In the genomic region with DNA sequence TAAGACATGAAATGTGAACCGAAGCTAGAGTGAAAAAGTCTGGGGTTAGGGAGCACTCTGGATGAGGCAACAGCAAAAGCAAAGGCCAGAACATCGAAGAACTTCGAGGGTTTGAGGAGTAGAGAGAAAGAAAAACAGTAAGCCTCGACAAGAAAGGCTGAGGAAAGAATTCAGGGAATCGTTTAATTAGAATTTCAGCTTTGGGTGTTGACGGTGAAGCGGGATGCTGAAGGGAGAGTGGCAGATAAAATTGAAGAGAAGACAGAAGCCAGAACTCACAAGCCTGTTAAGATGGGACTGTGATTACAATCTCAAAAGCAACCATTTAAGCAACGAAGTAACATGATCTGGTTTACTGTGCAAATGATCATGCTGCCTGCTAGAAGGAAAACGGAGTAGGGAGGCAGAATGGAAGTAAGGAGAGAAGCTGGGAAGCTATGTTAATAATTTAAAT, we compare ENCODE assay signal across 8 cellular contexts. TPM values are rescaled to one million over a fixed set of nuclear protein-coding genes. Genes with fewer than 3 reads are reported as not detected.
DNase-seq lines count a peak whose midpoint lies in the region; ATAC-seq and TF ChIP-seq lines count a peak whose summit lies in the region.

No MANE protein-coding gene starts in this region.

- H2AFZ ChIP-seq in KMS-11 (ENCODE audit: low read depth) = peak overlapping the region; percentile 80

- peaks cover 21% of the 10 kb centered on the region for H3K4me1 Mint-ChIP-seq in CD14-positive monocyte
- H3K4me1 Mint-ChIP-seq in naive thymus-derived CD8-positive, alpha-beta T cell = peaks cover 16 to 43% (median 29%) of the 10 kb centered on the region in 4 donors

- TF ChIP-seq CTCF in CD14-positive monocyte (IDR thresholded peaks at IDR 0.05) (no peak), KMS-11 (conservative IDR thresholded peaks at IDR 0.05; ENCODE audit: low read depth, low read length) (no peak), choroid plexus epithelial cell (conservative IDR thresholded peaks at IDR 0.05; ENCODE audit: low read depth, low read length) (no peak)

- ATAC-seq in naive thymus-derived CD8-positive, alpha-beta T cell = no peak
- ATAC-seq in GM21723 (IDR thresholded peaks at IDR 0.05; ENCODE audit: unreplicated experiment) = no peak
- no peak for ATAC-seq in HG03378 (IDR thresholded peaks at IDR 0.05; ENCODE audit: unreplicated experiment)

- peak overlapping the region; percentile 40 to 90 for H3K4me3 Mint-ChIP-seq in CD14-positive monocyte
- H3K4me3 Mint-ChIP-seq in naive thymus-derived CD8-positive, alpha-beta T cell = peak overlapping the region in 8 of 10 donors; percentile 4 to 99 (median 39)

- peaks cover 28% of the 10 kb centered on the region for H3K4me1 ChIP-seq in KMS-11 (ENCODE audit: low read depth, poor library complexity, severe bottlenecking)

- no peaks in the 10 kb centered on the region for H3K36me3 ChIP-seq in KMS-11 (ENCODE audit: insufficient read depth)

- peak overlapping the region; percentile 80 for H3K4me2 ChIP-seq in KMS-11

- H3K79me2 ChIP-seq in KMS-11 (ENCODE audit: insufficient read depth, low read depth) = peaks cover 15% of the 10 kb centered on the region; the same call in 1 of the 2 replicates

- DNase-seq in CD14-positive monocyte (ENCODE audit: low spot score) (no peak), choroid plexus epithelial cell (ENCODE audit: low read depth) (peak; percentile 79), KG1 (lab: John Stamatoyannopoulos, UW) (no peak), NCI-H2171 treated with DMSO at 0.1 percent for 48 hours (lab: John Stamatoyannopoulos, UW) (no peak)
- no peak for DNase-seq in naive thymus-derived CD8-positive, alpha-beta T cell

- POLR2A ChIA-PET in naive thymus-derived CD8-positive, alpha-beta T cell (lab: Charles Lee) = interaction anchor here (1.4 to 4.6 kb wide), 2 partner anchors 30 to 31 kb away, joined by 3 to 168 read pairs; partner anchors contain the start of gene VIM

- peak overlapping the region; percentile 77 for H3K27ac ChIP-seq in KMS-11

- peaks cover 0 to 2% (median 0%) of the 10 kb centered on the region in 7 donors for H3K9me3 Mint-ChIP-seq in CD14-positive monocyte
- no peaks in the 10 kb centered on the region for H3K9me3 Mint-ChIP-seq in naive thymus-derived CD8-positive, alpha-beta T cell

- no peaks in the 10 kb centered on the region; the same call in 1 of the 2 replicates for H4K20me1 ChIP-seq in KMS-11 (ENCODE audit: insufficient read depth)

- no peaks in the 10 kb centered on the region for H3K27me3 ChIP-seq in KMS-11 (ENCODE audit: insufficient read depth, low read depth)

- H3K36me3 Mint-ChIP-seq in CD14-positive monocyte = peaks cover 2 to 3% of the 10 kb centered on the region in 2 donors
- H3K36me3 Mint-ChIP-seq in naive thymus-derived CD8-positive, alpha-beta T cell = no peaks in the 10 kb centered on the region

- intact Hi-C loops in CD14-positive monocyte (cut with micrococcal nuclease) = loop anchor here in 1 of 2 donors (10.0 kb wide), 1 partner anchor 75 kb away; the partner anchor contains the start of gene CUBN

- peak overlapping the region in 6 of 7 donors; percentile 10 to 100 (median 52) for H3K27ac Mint-ChIP-seq in CD14-positive monocyte
- H3K27ac Mint-ChIP-seq in naive thymus-derived CD8-positive, alpha-beta T cell = peak overlapping the region; percentile 41 to 99 (median 86)

- H3K4me3 ChIP-seq in KMS-11 (IDR thresholded peaks at IDR 0.05; ENCODE audit: insufficient read depth, low read depth, low read length) (no peak overlapping the region), choroid plexus epithelial cell (ENCODE audit: low read depth, low read length) (no peak overlapping the region)

- peak overlapping the region; percentile 82; the same call in 1 of the 2 replicates for H3K9ac ChIP-seq in KMS-11

- no peaks in the 10 kb centered on the region for H3K27me3 Mint-ChIP-seq in CD14-positive monocyte (ENCODE audit: low read depth in 3 of 3)
- no peaks in the 10 kb centered on the region for H3K27me3 Mint-ChIP-seq in naive thymus-derived CD8-positive, alpha-beta T cell

RNA-seq across cellular contexts. Expression of gene TRDMT1, which starts 2.1 kb away (rescaled TPM):
- polyA plus RNA-seq in CD14-positive monocyte = 1 to 10 TPM; 5.0 to 6.6 TPM
- 10 to 100 TPM; 17.9 to 22.6 TPM for total RNA-seq in naive thymus-derived CD8-positive, alpha-beta T cell
- polyA plus RNA-seq in naive thymus-derived CD8-positive, alpha-beta T cell = 10 to 100 TPM in 2 of 3 donors, 1 to 10 TPM in 1; 6.9 to 10.7 (median 10.6) TPM

RNA-seq across cellular contexts. Expression of gene VIM, which starts 28.7 kb away (rescaled TPM):
- 100 to 1,000 TPM; 697 to 932 TPM for polyA plus RNA-seq in CD14-positive monocyte
- total RNA-seq in naive thymus-derived CD8-positive, alpha-beta T cell = 100 to 1,000 TPM; 593 to 621 TPM
- polyA plus RNA-seq in naive thymus-derived CD8-positive, alpha-beta T cell = 100 to 1,000 TPM; 295 to 479 (median 434) TPM
